Comparison of ENCODE assay signal across 1 cellular context in genomic region chr15:54345827-54346226, GRCh38.
TF ChIP-seq lines count a peak whose summit lies in the region.

No MANE protein-coding gene starts in this region.

TF ChIP-seq in GM12878, 131 proteins besides CTCF, POLR2A, EP300 and RAD21:
- TF ChIP-seq CUX1 (IDR thresholded peaks at IDR 0.05; ENCODE audit: insufficient replicate concordance, low read depth, low read length) (no peak), BCLAF1 (IDR thresholded peaks at IDR 0.05) (no peak), MEF2B (IDR thresholded peaks at IDR 0.05; ENCODE audit: partially characterized antibody, poor library complexity, severe bottlenecking) (no peak), FOS (IDR thresholded peaks at IDR 0.05; ENCODE audit: borderline replicate concordance, extremely low read depth, insufficient read length) (no peak), E4F1 (IDR thresholded peaks at IDR 0.05; ENCODE audit: borderline replicate concordance, partially characterized antibody) (no peak), SIX5 (IDR thresholded peaks at IDR 0.05; ENCODE audit: low read depth, low read length, severe bottlenecking) (no peak), MTA2 (IDR thresholded peaks at IDR 0.05; ENCODE audit: low read depth) (peak; percentile 25; the same call in 1 of the 2 replicates), SIN3A (IDR thresholded peaks at IDR 0.05; ENCODE audit: low read depth, low read length) (no peak), RELB (IDR thresholded peaks at IDR 0.05; ENCODE audit: low read depth) (peak; percentile 57), MLLT1 (IDR thresholded peaks at IDR 0.05) (0 out of 2 replicates have a peak, but pooled peaks have one; percentile 17), BRCA1 (IDR thresholded peaks at IDR 0.05; ENCODE audit: low read depth, low read length) (no peak), CEBPB (IDR thresholded peaks at IDR 0.05; ENCODE audit: borderline replicate concordance in 1 of 2, low read depth in 2 of 2, low read length in 2 of 2) (no peak), RAD51 (IDR thresholded peaks at IDR 0.05) (peak; percentile 68), HSF1 (IDR thresholded peaks at IDR 0.05; ENCODE audit: low read depth, low read length) (no peak), FOXK2 (IDR thresholded peaks at IDR 0.05) (no peak), RUNX3 (IDR thresholded peaks at IDR 0.05; ENCODE audit: low read length) (peak; percentile 21; the same call in 1 of the 2 replicates), DPF2 (IDR thresholded peaks at IDR 0.05) (0 out of 2 replicates have a peak, but pooled peaks have one; percentile 37), ZBED1 (IDR thresholded peaks at IDR 0.05; ENCODE audit: borderline replicate concordance) (no peak), SREBF2 (IDR thresholded peaks at IDR 0.05; ENCODE audit: low read length) (no peak), POLR2AphosphoS5 (IDR thresholded peaks at IDR 0.05; ENCODE audit: low read length) (no peak), KLF5 (IDR thresholded peaks at IDR 0.05; ENCODE audit: partially characterized antibody) (no peak), SPI1 (IDR thresholded peaks at IDR 0.05; ENCODE audit: borderline replicate concordance, insufficient read depth, low read depth, low read length) (peak; percentile 43; the same call in 1 of the 2 replicates), ZNF207 (IDR thresholded peaks at IDR 0.05; ENCODE audit: borderline replicate concordance) (no peak), IKZF1 (conservative IDR thresholded peaks at IDR 0.05) (peak; percentile 69), ZBTB4 (CRISPR knock-in tag; IDR thresholded peaks at IDR 0.05) (no peak), ZNF622 (IDR thresholded peaks at IDR 0.05) (no peak), RCOR1 (conservative IDR thresholded peaks at IDR 0.05; ENCODE audit: low read depth, low read length) (no peak), NFYA (IDR thresholded peaks at IDR 0.05; ENCODE audit: borderline replicate concordance, low read depth, low read length) (no peak), IRF4 (IDR thresholded peaks at IDR 0.05; ENCODE audit: low read depth, low read length) (no peak), SMC3 (IDR thresholded peaks at IDR 0.05; ENCODE audit: borderline replicate concordance, low read length) (no peak), IKZF2 (IDR thresholded peaks at IDR 0.05) (peak; percentile 71 to 82; a peak in 3 of 4 replicates), CHD2 (IDR thresholded peaks at IDR 0.05; ENCODE audit: borderline replicate concordance, low read depth, low read length) (no peak), NBN (IDR thresholded peaks at IDR 0.05) (no peak), SP1 (IDR thresholded peaks at IDR 0.05; ENCODE audit: low read depth, low read length) (no peak), SMAD1 (IDR thresholded peaks at IDR 0.05; ENCODE audit: low read depth, partially characterized antibody) (no peak), MTA3 (IDR thresholded peaks at IDR 0.05; ENCODE audit: borderline replicate concordance, low read length) (no peak)
